ENCODE assay signal across 1 cellular context in genomic region chr1:192401832-192402231, GRCh38.
TF ChIP-seq lines count a peak whose summit lies in the region.

No MANE protein-coding gene starts in this region.

TF ChIP-seq in endothelial cell of umbilical vein, 7 proteins besides CTCF, POLR2A, EP300 and RAD21:
- TF ChIP-seq EZH2 (IDR thresholded peaks at IDR 0.05; ENCODE audit: borderline replicate concordance, low read depth, low read length, severe bottlenecking) (no peak), FOS (IDR thresholded peaks at IDR 0.05; ENCODE audit: borderline replicate concordance, insufficient read depth, low read length) (no peak), POLR2AphosphoS5 (IDR thresholded peaks at IDR 0.05; ENCODE audit: insufficient read depth, low read depth, low read length) (no peak), MAX (IDR thresholded peaks at IDR 0.05; ENCODE audit: insufficient read depth, insufficient read length) (no peak), MYC (IDR thresholded peaks at IDR 0.05; ENCODE audit: low read depth, low read length) (no peak)
TF ChIP-seq in endothelial cell of umbilical vein: peak in this region for 0.
